9 cellular contexts compared by ENCODE assay signal in genomic region chr21:25997788-25998611, GRCh38.
DNase-seq lines count a peak whose midpoint lies in the region; ATAC-seq and TF ChIP-seq lines count a peak whose summit lies in the region.
"Had no signal": no experiment of that assay in that cellular context is flagged by ENCODE, and none has a peak within 500 bp of the region (broad histone marks: within the 10 kb centered on the region; RNA-seq: fewer than 3 reads in every experiment).

No MANE protein-coding gene starts in this region.

- DNase-seq in NCI-H128 (lab: John Stamatoyannopoulos, UW; ENCODE audit: unreplicated experiment) (peak; percentile 81), SHP77 treated with DMSO at 0.1 percent for 48 hours (lab: John Stamatoyannopoulos, UW) (peak; percentile 16), inferior parietal cortex (ENCODE audit: extremely low spot score) (peak; percentile 83), RKO (ENCODE audit: low spot score) (no peak), GM19240 (ENCODE audit: insufficient read length, low spot score) (no peak)
- DNase-seq: activated T-cell treated with anti-CD3 and anti-CD28 coated beads, Interleukin-2, amount 50 U/mL, for 24 hours had no signal

- H3K27ac ChIP-seq in 22Rv1 = peak overlapping the region; percentile 53

- ATAC-seq in HG03342 (IDR thresholded peaks at IDR 0.05; ENCODE audit: unreplicated experiment) = no peak
- no peak for ATAC-seq in HG02571 (IDR thresholded peaks at IDR 0.05; ENCODE audit: unreplicated experiment)

- TF ChIP-seq CTCF in 22Rv1 (IDR thresholded peaks at IDR 0.05) = no peak

Comparison
In these comparisons a context has a peak if more than half of its experiments do, and no peak if none do; other contexts are left out.
1. DNase-seq: peak in NCI-H128 (single experiment), SHP77 treated with DMSO at 0.1 percent for 48 hours (single experiment) and inferior parietal cortex (single experiment); none in RKO (single experiment) and GM19240 (single experiment).